In the genomic region with DNA sequence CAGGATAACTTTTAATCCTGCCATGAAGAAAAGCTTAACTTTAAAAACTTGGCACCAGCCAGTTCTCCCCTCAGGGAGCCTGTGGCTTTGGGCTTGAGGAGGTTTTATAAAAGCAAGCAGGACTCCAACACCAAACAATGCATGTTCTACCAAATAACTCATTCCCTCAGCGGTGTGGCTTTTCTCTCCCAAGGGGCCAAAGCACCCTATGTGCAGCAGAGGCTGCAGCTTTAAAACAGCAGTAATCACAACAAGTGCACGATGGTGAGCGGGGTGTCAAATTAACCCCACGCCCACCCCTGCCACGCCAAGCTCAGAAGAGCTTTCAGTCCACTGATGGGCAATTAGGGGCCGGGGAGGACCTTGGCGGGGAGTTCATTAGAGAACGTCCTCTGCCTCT, we compare ENCODE assay signal across 17 cellular contexts.
"Had no signal": no experiment of that assay in that cellular context is flagged by ENCODE, and none has a peak within 500 bp of the region (broad histone marks: within the 10 kb centered on the region; RNA-seq: fewer than 3 reads in every experiment).

No MANE protein-coding gene starts in this region.

- H3K36me3 ChIP-seq: colonic mucosa, ovary, spleen, WERI-Rb-1 had no signal

- H3K27me3 Mint-ChIP-seq: stimulated activated memory B cell treated with anti-CD40 and anti-IgM and Interleukin-4, amounts not matched to agents 10 μg/mL and 1 μg/mL and 100 μg/mL, for 72 hours had no signal

- H3K4me3 ChIP-seq: colonic mucosa, ovary, spleen had no signal

- H3K9me3 Mint-ChIP-seq: activated T-cell treated with anti-CD3 and anti-CD28 coated beads, Interleukin-2, amount 50 U/mL, for 72 hours; memory B cell; naive thymus-derived CD8-positive, alpha-beta T cell; stimulated activated memory B cell treated with anti-CD40 and anti-IgM and Interleukin-4, amounts not matched to agents 10 μg/mL and 1 μg/mL and 100 μg/mL, for 72 hours had no signal

- H3K27ac ChIP-seq: colonic mucosa, ovary, spleen, WERI-Rb-1 had no signal

- DNase-seq: activated CD4-positive, alpha-beta T cell treated with anti-CD3 and anti-CD28 coated beads for 1 hour; activated CD4-positive, alpha-beta T cell treated with anti-CD3 and anti-CD28 coated beads, Interleukin-2, amount 50 U/mL, for 4 hours; activated effector memory CD4-positive, alpha-beta T cell treated with anti-CD3 and anti-CD28 coated beads, Interleukin-2, amount 50 U/mL, for 16 hours; activated naive CD4-positive, alpha-beta T cell treated with anti-CD3 and anti-CD28 coated beads, Interleukin-2, amount 50 U/mL, for 16 hours; activated T-cell treated with anti-CD3 and anti-CD28 coated beads, Interleukin-2, amount 50 U/mL, for 72 hours; colonic mucosa; erythroblast; foreskin melanocyte; glutamatergic neuron; ovary; spleen; stimulated activated CD4-positive, alpha-beta T cell treated with anti-CD3 and anti-CD28 coated beads, Interleukin-4, amount 100 ng/mL, for 4 hours; T-helper 2 cell; WERI-Rb-1 had no signal

- H3K27me3 ChIP-seq: colonic mucosa, ovary, spleen had no signal

- H3K4me3 Mint-ChIP-seq: activated T-cell treated with anti-CD3 and anti-CD28 coated beads, Interleukin-2, amount 50 U/mL, for 72 hours; memory B cell; naive thymus-derived CD8-positive, alpha-beta T cell; stimulated activated memory B cell treated with anti-CD40 and anti-IgM and Interleukin-4, amounts not matched to agents 10 μg/mL and 1 μg/mL and 100 μg/mL, for 72 hours had no signal

- H3K4me1 ChIP-seq: colonic mucosa had no signal

- ATAC-seq: activated T-cell treated with anti-CD3 and anti-CD28 coated beads, Interleukin-2, amount 50 U/mL, for 72 hours; naive thymus-derived CD8-positive, alpha-beta T cell; stimulated activated memory B cell treated with anti-CD40 and anti-IgM and Interleukin-4, amounts not matched to agents 10 μg/mL and 1 μg/mL and 100 μg/mL, for 72 hours had no signal

- H3K9me3 ChIP-seq: colonic mucosa, ovary, spleen had no signal

- H3K27ac Mint-ChIP-seq: activated T-cell treated with anti-CD3 and anti-CD28 coated beads, Interleukin-2, amount 50 U/mL, for 72 hours; memory B cell; naive thymus-derived CD8-positive, alpha-beta T cell; stimulated activated memory B cell treated with anti-CD40 and anti-IgM and Interleukin-4, amounts not matched to agents 10 μg/mL and 1 μg/mL and 100 μg/mL, for 72 hours had no signal

- H3K36me3 Mint-ChIP-seq: naive thymus-derived CD8-positive, alpha-beta T cell had no signal
